In the genomic region with DNA sequence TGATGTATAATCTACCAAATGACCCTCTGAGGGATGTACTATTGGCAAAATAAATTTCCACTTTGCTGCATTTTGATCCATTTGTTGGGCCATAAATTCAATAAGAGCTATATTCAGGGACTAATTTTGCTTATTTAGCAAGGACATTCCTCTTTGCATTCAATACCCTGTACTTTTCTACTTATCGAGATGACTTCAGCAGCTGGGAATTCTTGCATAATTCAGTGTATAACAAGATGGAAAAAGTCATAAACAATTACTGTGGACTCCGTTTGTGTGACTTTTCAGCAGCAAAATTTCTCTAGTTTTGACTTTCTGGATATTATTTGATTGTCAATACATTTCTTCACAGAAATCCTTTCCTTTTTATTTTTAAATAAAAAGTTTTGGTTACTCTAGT, we compare ENCODE assay signal across 25 cellular contexts.
"Had no signal": no experiment of that assay in that cellular context is flagged by ENCODE, and none has a peak within 500 bp of the region (broad histone marks: within the 10 kb centered on the region; RNA-seq: fewer than 3 reads in every experiment).

No MANE protein-coding gene starts in this region.

- H3K27ac ChIP-seq: dorsolateral prefrontal cortex, heart right ventricle, lower lobe of right lung, ovary, psoas muscle, sigmoid colon, skin epidermis, spleen, thoracic aorta, tibial nerve, upper lobe of right lung, uterus had no signal

- H3K9me3 ChIP-seq: heart right ventricle, lower lobe of right lung, ovary, psoas muscle, sigmoid colon, thoracic aorta, tibial nerve, upper lobe of right lung, uterus had no signal

- H3K27me3 ChIP-seq: dorsolateral prefrontal cortex, heart right ventricle, ovary, sigmoid colon, spleen, tibial nerve, upper lobe of right lung, uterus had no signal

- H3K36me3 ChIP-seq: heart right ventricle, lower lobe of right lung, ovary, sigmoid colon, spleen, thoracic aorta, tibial nerve, upper lobe of right lung, uterus had no signal

- DNase-seq: dorsolateral prefrontal cortex; effector CD4-positive, alpha-beta T cell; foreskin melanocyte; glutamatergic neuron; heart right ventricle; hippocampal formation; islet precursor cell; kidney glomerular epithelial cell; left ventricle myocardium superior; lower lobe of right lung; natural killer cell; occipital lobe; ovary; posterior cingulate gyrus; psoas muscle; right cardiac atrium; sigmoid colon; spleen; stimulated activated CD4-positive, alpha-beta T cell treated with anti-CD3 and anti-CD28 coated beads, Interleukin-4, amount 100 ng/mL, for 4 hours; upper lobe of right lung; uterus had no signal

- ATAC-seq: heart right ventricle; left ventricle myocardium superior; lower lobe of right lung; natural killer cell; psoas muscle; right cardiac atrium; stimulated activated memory B cell treated with anti-CD40 and anti-IgM and Interleukin-4, amounts not matched to agents 10 μg/mL and 1 μg/mL and 100 μg/mL, for 72 hours; upper lobe of right lung had no signal

- H3K4me1 ChIP-seq: heart right ventricle, lower lobe of right lung, psoas muscle, sigmoid colon, spleen, tibial nerve, upper lobe of right lung, uterus had no signal

- H3K4me3 ChIP-seq: dorsolateral prefrontal cortex, heart right ventricle, lower lobe of right lung, ovary, psoas muscle, sigmoid colon, skin epidermis, spleen, thoracic aorta, tibial nerve, upper lobe of right lung, uterus had no signal
